15 cellular contexts compared by ENCODE assay signal in genomic region chr2:239000500-239001073, GRCh38.
DNase-seq lines count a peak whose midpoint lies in the region; ATAC-seq and TF ChIP-seq lines count a peak whose summit lies in the region.
"Had no signal": no experiment of that assay in that cellular context is flagged by ENCODE, and none has a peak within 500 bp of the region (broad histone marks: within the 10 kb centered on the region; RNA-seq: fewer than 3 reads in every experiment).

No MANE protein-coding gene starts in this region.

- TF ChIP-seq POLR2A in sigmoid colon (IDR thresholded peaks at IDR 0.05) = no peak

- WGBS in sigmoid colon, 2 donors = 85 to 89% methylated on average over 12 of the region's 12 CpGs

- no peak for ATAC-seq in left cardiac atrium
- ATAC-seq: GM23338 had no signal

- POLR2A ChIA-PET in PC-9 (lab: Charles Lee; ENCODE audit: unreplicated experiment) = interaction anchor here (0.6 kb wide), 1 partner anchor 125 kb away, joined by 11 read pairs; no protein-coding TSS in a partner anchor

- TF ChIP-seq CTCF in right atrium auricular region (IDR thresholded peaks at IDR 0.05) (no peak), sigmoid colon (IDR thresholded peaks at IDR 0.05) (no peak), PC-9 (conservative IDR thresholded peaks at IDR 0.05) (no peak)

- H3K9me3 ChIP-seq in right atrium auricular region (peaks cover 0 to 17% of the 10 kb centered on the region in 2 donors), sigmoid colon (no peaks in the 10 kb centered on the region), PC-9 (ENCODE audit: insufficient read depth, low read depth) (no peaks in the 10 kb centered on the region)
- H3K9me3 ChIP-seq: BE2C had no signal

- H3K27ac ChIP-seq in right atrium auricular region = no peak overlapping the region
- no peak overlapping the region for H3K27ac ChIP-seq in sigmoid colon
- no peak overlapping the region for H3K27ac ChIP-seq in PC-9
- H3K27ac ChIP-seq: C4-2B had no signal

- DNase-seq in right atrium auricular region (ENCODE audit: low spot score) = peak; percentile 52
- no peak for DNase-seq in left cardiac atrium
- peak; percentile 40 for DNase-seq in islet precursor cell
- DNase-seq in sigmoid colon = peak; percentile 64
- DNase-seq in AG08395 (ENCODE audit: low spot score) = no peak
- no peak for DNase-seq in PC-9
- no peak for DNase-seq in cortex of kidney (lab: John Stamatoyannopoulos, UW)
- DNase-seq: BE2C; CD4-positive, alpha-beta memory T cell; DMS153; DMS79 treated with DMSO at 0.1 percent for 48 hours; EL; H9 had no signal

- H3K4me2 ChIP-seq in PC-9 = no peak overlapping the region
- H3K4me2 ChIP-seq: GM23338 had no signal

- no peaks in the 10 kb centered on the region for H3K27me3 ChIP-seq in right atrium auricular region
- H3K27me3 ChIP-seq in sigmoid colon = no peaks in the 10 kb centered on the region
- H3K27me3 ChIP-seq in PC-9 (ENCODE audit: insufficient read depth, low read depth) = peaks cover 97% of the 10 kb centered on the region

- no peak overlapping the region for H3K4me3 ChIP-seq in right atrium auricular region
- no peak overlapping the region for H3K4me3 ChIP-seq in sigmoid colon
- no peak overlapping the region for H3K4me3 ChIP-seq in PC-9
- H3K4me3 ChIP-seq: GM23338 had no signal

- BruUV-seq in PC-9 (replicated peaks; lab: Mats Ljungman, UMichigan) = no TSS peak

- no peak overlapping the region for H2AFZ ChIP-seq in PC-9
- H2AFZ ChIP-seq: GM23338 had no signal

- H3K36me3 ChIP-seq in right atrium auricular region (no peaks in the 10 kb centered on the region), sigmoid colon (no peaks in the 10 kb centered on the region), PC-9 (ENCODE audit: low read depth) (no peaks in the 10 kb centered on the region)
- H3K36me3 ChIP-seq: BE2C had no signal

- H4K20me1 ChIP-seq in PC-9 (ENCODE audit: insufficient read depth) = no peaks in the 10 kb centered on the region

- intact Hi-C loops in left cardiac atrium (cut with DNase I) (no loop called here), sigmoid colon (cut with DNase I) (no loop called here), PC-9 (cut with micrococcal nuclease; ENCODE audit: unreplicated experiment) (no loop called here)

- H3F3A ChIP-seq in PC-9 (ENCODE audit: insufficient read depth, low read depth) = no peaks in the 10 kb centered on the region

- no peak for TF ChIP-seq EP300 in sigmoid colon (IDR thresholded peaks at IDR 0.05)

- H3K4me1 ChIP-seq in right atrium auricular region = no peaks in the 10 kb centered on the region
- peaks cover 0 to 30% (median 18%) of the 10 kb centered on the region in 4 donors for H3K4me1 ChIP-seq in sigmoid colon
- peaks cover 7% of the 10 kb centered on the region for H3K4me1 ChIP-seq in PC-9 (replicated peaks; ENCODE audit: insufficient read depth)
- H3K4me1 ChIP-seq: BE2C had no signal

- no peaks in the 10 kb centered on the region for H3K79me2 ChIP-seq in PC-9 (ENCODE audit: low read depth)

- CTCF ChIA-PET in PC-9 (lab: Charles Lee) = no interaction called here

- H3K9me2 ChIP-seq in PC-9 (ENCODE audit: insufficient read depth) = no peaks in the 10 kb centered on the region

Comparison
In these comparisons a context has a peak if more than half of its experiments do, and no peak if none do; other contexts are left out.
1. DNase-seq: peak in right atrium auricular region (single experiment), islet precursor cell (single experiment) and sigmoid colon (single experiment); none in left cardiac atrium (single experiment), AG08395 (single experiment), PC-9 (0 of 2) and cortex of kidney (single experiment).